ENCODE assay signal across 1 cellular context in the genomic region with DNA sequence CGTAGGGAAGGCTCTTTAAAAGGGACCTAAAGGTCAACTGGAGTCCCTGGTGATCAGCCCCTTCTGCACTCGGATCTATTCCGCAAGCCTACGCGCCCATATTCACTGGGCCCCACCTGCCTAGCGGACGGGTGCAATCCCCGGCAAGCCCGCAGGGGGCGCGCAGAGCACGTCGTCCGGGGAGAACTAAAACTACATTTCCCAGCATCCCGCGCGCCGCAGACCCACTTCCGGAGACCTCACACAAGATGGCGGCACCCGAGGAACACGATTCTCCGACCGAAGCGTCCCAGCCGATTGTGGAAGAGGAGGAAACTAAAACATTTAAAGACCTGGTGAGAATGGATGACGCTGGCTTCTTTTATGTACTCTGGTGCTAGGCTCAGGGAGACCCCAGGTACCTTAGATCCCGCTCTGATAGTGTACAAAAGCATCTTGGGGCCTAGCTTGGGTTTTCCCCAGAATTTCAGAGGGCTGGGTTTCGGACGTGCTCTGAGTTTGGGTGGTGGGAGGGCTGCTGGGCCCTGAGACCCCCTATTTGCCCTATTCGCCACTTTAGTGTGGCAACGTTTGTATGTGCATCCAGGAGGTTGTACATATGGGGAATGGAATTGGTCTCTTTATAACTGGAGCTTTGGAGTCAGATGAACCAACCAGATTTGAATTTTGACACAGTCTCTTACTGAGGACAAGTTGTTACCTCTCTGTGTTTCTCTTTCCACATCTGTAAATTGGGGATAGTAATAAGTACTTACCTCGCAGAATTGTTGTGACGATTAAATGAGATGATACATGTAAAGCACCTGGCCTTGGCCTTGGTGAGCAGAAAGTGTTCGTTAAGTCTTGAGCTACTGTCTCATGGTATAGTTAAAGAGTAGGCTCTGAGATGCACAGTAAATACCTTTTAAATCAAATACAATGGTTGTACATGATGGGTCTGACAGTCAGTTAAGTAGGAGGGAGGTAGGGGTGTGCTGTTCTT.
TF ChIP-seq lines count a peak whose summit lies in the region.

Gene DDX47 (plus strand): TSS at position 227 of the 982 bp plus-strand sequence. CDS start 22 bp downstream, at position 249.

TF ChIP-seq in HepG2, 621 proteins besides CTCF, POLR2A, EP300 and RAD21 (continued from another document and continues in another):
- TF ChIP-seq TFDP2 (CRISPR knock-in tag; IDR thresholded peaks at IDR 0.05) (peak; percentile 60; the same call in 1 of the 2 replicates), ZNF629 (CRISPR knock-in tag; conservative IDR thresholded peaks at IDR 0.05) (no peak), DMAP1 (CRISPR knock-in tag; IDR thresholded peaks at IDR 0.05) (peak; percentile 48; the same call in 1 of the 2 replicates), ZIK1 (CRISPR knock-in tag; IDR thresholded peaks at IDR 0.05; ENCODE audit: borderline replicate concordance, low read depth) (no peak), PCBP2 (optimal IDR thresholded peaks at IDR 0.05; ENCODE audit: low read depth, low read length, poor library complexity, severe bottlenecking) (no peak), ARID2 (CRISPR knock-in tag; IDR thresholded peaks at IDR 0.05; ENCODE audit: borderline replicate concordance) (no peak), PAX8 (CRISPR knock-in tag; IDR thresholded peaks at IDR 0.05; ENCODE audit: borderline replicate concordance) (no peak), ZZZ3 (CRISPR knock-in tag; IDR thresholded peaks at IDR 0.05; ENCODE audit: borderline replicate concordance) (no peak; the same call in 1 of the 2 replicates), ATF4 (CRISPR knock-in tag; IDR thresholded peaks at IDR 0.05) (peak in 1 of 2 experiments; percentile 12; a peak in 1 of 4 replicates), FOXP4 (CRISPR knock-in tag; IDR thresholded peaks at IDR 0.05) (peak; percentile 30; the same call in 1 of the 2 replicates), TEAD2 (CRISPR knock-in tag; IDR thresholded peaks at IDR 0.05) (no peak), PATZ1 (CRISPR knock-in tag; IDR thresholded peaks at IDR 0.05) (no peak), ZNF160 (CRISPR knock-in tag; IDR thresholded peaks at IDR 0.05) (no peak), ATRX (CRISPR knock-in tag; IDR thresholded peaks at IDR 0.05; ENCODE audit: borderline replicate concordance) (no peak), RBAK (CRISPR knock-in tag; IDR thresholded peaks at IDR 0.05) (no peak), HHEX (CRISPR knock-in tag; IDR thresholded peaks at IDR 0.05) (no peak), ZSCAN22 (CRISPR knock-in tag; IDR thresholded peaks at IDR 0.05) (no peak), TAF1 (CRISPR knock-in tag; IDR thresholded peaks at IDR 0.05) (peak; percentile 94), ZBTB20 (CRISPR knock-in tag; IDR thresholded peaks at IDR 0.05; ENCODE audit: borderline replicate concordance, low read depth) (no peak), RNF219 (CRISPR knock-in tag; IDR thresholded peaks at IDR 0.05) (no peak), SP2 (CRISPR knock-in tag; IDR thresholded peaks at IDR 0.05) (no peak), RBM39 (IDR thresholded peaks at IDR 0.05; ENCODE audit: low read depth, low read length, poor library complexity, severe bottlenecking) (peak; percentile 52), MXI1 (IDR thresholded peaks at IDR 0.05; ENCODE audit: borderline replicate concordance, low read depth, low read length) (peak; percentile 86; the same call in 1 of the 3 replicates), ETV6 (CRISPR knock-in tag; conservative IDR thresholded peaks at IDR 0.05) (no peak), MAFG (CRISPR knock-in tag; IDR thresholded peaks at IDR 0.05) (no peak), ZFYVE20 (CRISPR knock-in tag; IDR thresholded peaks at IDR 0.05; ENCODE audit: borderline replicate concordance, low read depth) (no peak), ZFP36 (IDR thresholded peaks at IDR 0.05; ENCODE audit: borderline replicate concordance, low read depth, low read length, partially characterized antibody) (no peak), TRIM22 (IDR thresholded peaks at IDR 0.05) (no peak), PTBP1 (IDR thresholded peaks at IDR 0.05; ENCODE audit: low read depth, low read length, poor library complexity, severe bottlenecking) (no peak), ZSCAN12 (CRISPR knock-in tag; IDR thresholded peaks at IDR 0.05) (no peak), ZNF724P (CRISPR knock-in tag; IDR thresholded peaks at IDR 0.05; ENCODE audit: borderline replicate concordance) (no peak), ZNF30 (CRISPR knock-in tag; IDR thresholded peaks at IDR 0.05) (no peak), NFKB2 (CRISPR knock-in tag; IDR thresholded peaks at IDR 0.05; ENCODE audit: borderline replicate concordance) (peak; percentile 63; the same call in 1 of the 2 replicates), PCBP1 (IDR thresholded peaks at IDR 0.05; ENCODE audit: borderline replicate concordance, low read depth, low read length) (no peak), ZNF282 (IDR thresholded peaks at IDR 0.05; ENCODE audit: partially characterized antibody) (no peak), ZNF562 (CRISPR knock-in tag; IDR thresholded peaks at IDR 0.05; ENCODE audit: borderline replicate concordance) (no peak), ZBTB44 (CRISPR knock-in tag; IDR thresholded peaks at IDR 0.05) (no peak), MED13 (CRISPR knock-in tag; IDR thresholded peaks at IDR 0.05) (no peak), BHLHE40 (IDR thresholded peaks at IDR 0.05; ENCODE audit: low read length) (0 out of 2 replicates have a peak, but pooled peaks have one; percentile 17), PRMT3 (CRISPR knock-in tag; IDR thresholded peaks at IDR 0.05; ENCODE audit: borderline replicate concordance, low read depth) (no peak), NFIC (IDR thresholded peaks at IDR 0.05; ENCODE audit: low read length) (no peak), CREBL2 (CRISPR knock-in tag; IDR thresholded peaks at IDR 0.05; ENCODE audit: borderline replicate concordance) (no peak)
- TF ChIP-seq, protein P1, sequence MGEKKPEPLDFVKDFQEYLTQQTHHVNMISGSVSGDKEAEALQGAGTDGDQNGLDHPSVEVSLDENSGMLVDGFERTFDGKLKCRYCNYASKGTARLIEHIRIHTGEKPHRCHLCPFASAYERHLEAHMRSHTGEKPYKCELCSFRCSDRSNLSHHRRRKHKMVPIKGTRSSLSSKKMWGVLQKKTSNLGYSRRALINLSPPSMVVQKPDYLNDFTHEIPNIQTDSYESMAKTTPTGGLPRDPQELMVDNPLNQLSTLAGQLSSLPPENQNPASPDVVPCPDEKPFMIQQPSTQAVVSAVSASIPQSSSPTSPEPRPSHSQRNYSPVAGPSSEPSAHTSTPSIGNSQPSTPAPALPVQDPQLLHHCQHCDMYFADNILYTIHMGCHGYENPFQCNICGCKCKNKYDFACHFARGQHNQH (CRISPR knock-in tag; IDR thresholded peaks at IDR 0.05) = no peak
- TF ChIP-seq, protein P2, sequence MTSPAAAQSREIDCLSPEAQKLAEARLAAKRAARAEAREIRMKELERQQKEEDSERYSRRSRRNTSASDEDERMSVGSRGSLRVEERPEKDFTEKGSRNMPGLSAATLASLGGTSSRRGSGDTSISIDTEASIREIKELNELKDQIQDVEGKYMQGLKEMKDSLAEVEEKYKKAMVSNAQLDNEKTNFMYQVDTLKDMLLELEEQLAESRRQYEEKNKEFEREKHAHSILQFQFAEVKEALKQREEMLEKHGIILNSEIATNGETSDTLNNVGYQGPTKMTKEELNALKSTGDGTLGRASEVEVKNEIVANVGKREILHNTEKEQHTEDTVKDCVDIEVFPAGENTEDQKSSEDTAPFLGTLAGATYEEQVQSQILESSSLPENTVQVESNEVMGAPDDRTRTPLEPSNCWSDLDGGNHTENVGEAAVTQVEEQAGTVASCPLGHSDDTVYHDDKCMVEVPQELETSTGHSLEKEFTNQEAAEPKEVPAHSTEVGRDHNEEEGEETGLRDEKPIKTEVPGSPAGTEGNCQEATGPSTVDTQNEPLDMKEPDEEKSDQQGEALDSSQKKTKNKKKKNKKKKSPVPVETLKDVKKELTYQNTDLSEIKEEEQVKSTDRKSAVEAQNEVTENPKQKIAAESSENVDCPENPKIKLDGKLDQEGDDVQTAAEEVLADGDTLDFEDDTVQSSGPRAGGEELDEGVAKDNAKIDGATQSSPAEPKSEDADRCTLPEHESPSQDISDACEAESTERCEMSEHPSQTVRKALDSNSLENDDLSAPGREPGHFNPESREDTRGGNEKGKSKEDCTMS (CRISPR knock-in tag; conservative IDR thresholded peaks at IDR 0.05) = no peak
